ENCODE assay signal across 8 cellular contexts in the genomic region with DNA sequence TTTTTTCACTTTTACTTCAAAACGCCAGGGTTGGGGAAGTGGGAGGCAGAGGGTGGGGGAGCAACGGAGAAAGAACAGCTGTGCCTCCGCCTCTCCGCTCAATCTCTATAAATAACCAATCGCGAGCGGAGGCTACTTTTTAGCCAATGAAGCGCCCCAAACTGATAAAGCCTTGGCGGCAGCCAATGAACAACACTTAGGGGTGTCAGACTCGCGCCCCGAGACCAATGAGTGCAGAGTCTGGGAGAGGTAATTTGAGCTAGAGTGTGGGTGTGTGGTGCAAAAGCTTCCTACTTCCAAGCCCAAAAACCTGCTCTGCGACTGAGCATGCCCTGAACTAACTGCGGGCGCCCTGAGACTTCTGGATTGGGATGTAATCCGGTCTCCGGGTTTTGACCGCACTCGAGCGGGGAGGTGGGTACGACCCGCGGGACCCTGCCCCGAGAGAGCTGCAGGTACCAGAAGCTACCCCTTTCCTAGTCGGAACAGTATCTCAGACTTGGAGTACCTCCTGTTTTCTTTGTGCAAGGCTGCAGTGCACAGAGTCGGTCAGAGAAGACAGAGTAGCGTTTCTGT. TPM values are rescaled to one million over a fixed set of nuclear protein-coding genes. Genes with fewer than 3 reads are reported as not detected.
DNase-seq lines count a peak whose midpoint lies in the region; ATAC-seq, FAIRE-seq and TF ChIP-seq lines count a peak whose summit lies in the region.

No MANE protein-coding gene starts in this region.

- POLR2A ChIA-PET in WTC11 (lab: Charles Lee): interaction anchor here (0.6 to 1.7 kb wide), 12 partner anchors 12 to 960 kb away, joined by 3 to 9 read pairs (median 4); partner anchors contain the start of gene ARHGEF26

- CTCF ChIA-PET in WTC11 (lab: Charles Lee): interaction anchor here (0.6 to 2.9 kb wide), 11 partner anchors 12 to 1300 kb away, joined by 3 to 19 read pairs (median 3); no protein-coding TSS in a partner anchor

- H3K27ac ChIP-seq in caudate nucleus (ENCODE audit: low read depth, low read length): peak overlapping the region; percentile 92

- TF ChIP-seq CTCF in WTC11 (IDR thresholded peaks at IDR 0.05): no peak

- H3K4me3 Mint-ChIP-seq in WTC11 (peak overlapping the region; percentile 94), immature natural killer cell (peak overlapping the region; percentile 83 to 100 (median 97))

- DNase-seq in NCI-H2171 treated with DMSO at 0.1 percent for 48 hours (lab: John Stamatoyannopoulos, UW): peak; percentile 65
- peak; percentile 94 for DNase-seq in WTC11 (ENCODE audit: low spot score)
- DNase-seq in caudate nucleus (lab: John Stamatoyannopoulos, UW): peak; percentile 36 to 99 (median 87)
- peak; percentile 92 to 93 (median 93) for DNase-seq in immature natural killer cell
- peak; percentile 99 for DNase-seq in smooth muscle cell of the brain vasculature (ENCODE audit: low read depth, low spot score)

- H3K36me3 Mint-ChIP-seq in WTC11: peaks cover 5% of the 10 kb centered on the region
- peaks cover 0 to 6% (median 0%) of the 10 kb centered on the region in 3 donors for H3K36me3 Mint-ChIP-seq in immature natural killer cell

- H3K9me3 Mint-ChIP-seq in WTC11 (no peaks in the 10 kb centered on the region), immature natural killer cell (peaks cover 0 to 2% (median 0%) of the 10 kb centered on the region in 6 donors)

- H3K27me3 Mint-ChIP-seq in WTC11 (ENCODE audit: low read depth) (peaks cover 3% of the 10 kb centered on the region; the same call in 1 of the 2 replicates), immature natural killer cell (ENCODE audit: low read depth in 3 of 3) (peaks cover 26 to 32% (median 29%) of the 10 kb centered on the region in 3 donors)

- ATAC-seq in GM18858 (IDR thresholded peaks at IDR 0.05; ENCODE audit: unreplicated experiment) (peak; percentile 82), HG03066 (IDR thresholded peaks at IDR 0.05; ENCODE audit: low read depth, unreplicated experiment) (peak; percentile 76), WTC11 (peak; percentile 89)

- peak; percentile 99 for FAIRE-seq in A204.1 (lab: Jason Lieb, UNC)

- H3K27ac Mint-ChIP-seq in WTC11 (peak overlapping the region; percentile 99), immature natural killer cell (peak overlapping the region; percentile 96 to 98 (median 96))

- H3K4me1 Mint-ChIP-seq in WTC11 (peaks cover 36% of the 10 kb centered on the region), immature natural killer cell (peaks cover 36 to 45% of the 10 kb centered on the region in 2 donors)

TF ChIP-seq in WTC11, 78 proteins besides CTCF, POLR2A, EP300 and RAD21:
- TF ChIP-seq ATF2 (CRISPR knock-in tag; IDR thresholded peaks at IDR 0.05; ENCODE audit: borderline replicate concordance, low read depth) (no peak), ZNF219 (CRISPR knock-in tag; IDR thresholded peaks at IDR 0.05; ENCODE audit: borderline replicate concordance) (no peak), HMGXB4 (CRISPR knock-in tag; IDR thresholded peaks at IDR 0.05) (no peak; the same call in 1 of the 2 replicates), PRDM15 (CRISPR knock-in tag; IDR thresholded peaks at IDR 0.05) (peak; percentile 98), CREM (CRISPR knock-in tag; IDR thresholded peaks at IDR 0.05) (0 out of 2 replicates have a peak, but pooled peaks have one; percentile 48), SP1 (CRISPR knock-in tag; conservative IDR thresholded peaks at IDR 0.05) (0 out of 2 replicates have a peak, but pooled peaks have one; percentile 56), NFYB (CRISPR knock-in tag; conservative IDR thresholded peaks at IDR 0.05; ENCODE audit: low read depth) (peak; percentile 76)

RNA-seq across cellular contexts. Expression of gene RAP2B, which starts 0.8 kb away (rescaled TPM):
- total RNA-seq in WTC11 (2021): 21.8 to 25.6 TPM (median 22.6 TPM) in 3 replicates
- 10 to 100 TPM; 15.9 to 29.8 (median 23.2) TPM for polyA plus RNA-seq in immature natural killer cell

Comparison
In these comparisons a context has a peak if more than half of its experiments do, and no peak if none do; other contexts are left out.
1. Peak in every context shown above with its lines: DNase-seq, ATAC-seq and H3K27ac ChIP-seq.